ENCODE assay signal across 24 cellular contexts in the genomic region with DNA sequence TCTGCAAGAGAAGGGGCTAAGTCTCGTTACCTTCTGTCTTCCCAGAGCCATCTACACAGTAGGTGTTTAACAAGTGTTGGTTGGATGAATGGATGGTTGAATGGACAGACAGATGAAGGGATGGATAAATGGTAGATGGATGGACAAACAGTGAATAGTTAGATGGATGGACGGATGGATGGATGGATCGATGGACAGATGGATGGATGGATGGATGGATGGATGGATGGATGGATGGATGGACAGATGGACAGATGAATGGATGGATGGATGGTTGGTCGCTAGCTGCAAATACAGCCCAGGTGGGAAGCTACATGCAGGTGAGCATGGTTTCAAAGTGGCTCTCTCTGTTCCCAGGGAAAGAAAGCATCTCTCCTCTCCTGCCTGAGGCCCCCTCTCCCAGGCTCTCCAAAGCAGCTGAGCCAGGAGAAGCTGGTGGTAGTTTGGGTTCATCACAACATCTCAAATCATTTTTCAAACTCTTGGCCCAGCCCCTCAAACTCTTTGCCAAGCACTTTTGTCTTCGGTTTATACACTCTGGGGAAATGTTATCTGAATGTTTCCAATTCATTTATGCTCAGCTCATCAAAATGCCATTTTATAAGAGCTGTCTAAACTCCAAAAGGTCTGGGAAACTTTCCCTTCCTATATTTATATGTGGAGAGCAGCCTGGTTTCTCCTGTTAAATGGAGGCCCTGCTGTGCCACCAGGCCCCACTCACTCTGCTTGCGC.
"Had no signal": no experiment of that assay in that cellular context is flagged by ENCODE, and none has a peak within 500 bp of the region (broad histone marks: within the 10 kb centered on the region; RNA-seq: fewer than 3 reads in every experiment).

No MANE protein-coding gene starts in this region.

- H3K36me3 ChIP-seq: left ventricle myocardium inferior, lower lobe of right lung, pancreas, right lobe of liver, suprapubic skin, tibial artery, upper lobe of left lung, vagina had no signal

- H3K9me3 ChIP-seq: lower lobe of right lung, pancreas, psoas muscle, right lobe of liver, suprapubic skin, tibial artery, upper lobe of left lung, vagina had no signal

- H3K27ac ChIP-seq: coronary artery, dorsolateral prefrontal cortex, foreskin keratinocyte, left ventricle myocardium inferior, lower lobe of right lung, pancreas, psoas muscle, right lobe of liver, suprapubic skin, tibial artery, upper lobe of left lung, vagina had no signal

- H3K4me3 Mint-ChIP-seq: memory B cell; mesothelial cell of epicardium; natural killer cell; stimulated activated effector memory CD8-positive, alpha-beta T cell treated with anti-CD3 and anti-CD28 coated beads, Interleukin-12 subunit alpha, Interleukin-12 subunit beta, amount 100 ng/mL, for 72 hours had no signal

- DNase-seq: dorsolateral prefrontal cortex; effector CD8-positive, alpha-beta T cell; foreskin keratinocyte; kidney; left cardiac atrium; left ventricle myocardium inferior; lower lobe of right lung; natural killer cell; occipital lobe; pancreas; psoas muscle; retina; right lobe of liver; stimulated activated CD4-positive, alpha-beta T cell treated with anti-CD3 and anti-CD28 coated beads, Interleukin-4, amount 100 ng/mL, for 1 hour; stimulated activated CD8-positive, alpha-beta memory T cell treated with anti-CD3 and anti-CD28 coated beads, Interleukin-4, amount 100 ng/mL, for 48 hours; stimulated activated naive CD8-positive, alpha-beta T cell treated with anti-CD3 and anti-CD28 coated beads, Interleukin-15, Interleukin-2, amounts not matched to agents 100 U/mL and 50 U/mL, for 24 hours; tibial artery; upper lobe of left lung had no signal

- H3K9me3 Mint-ChIP-seq: natural killer cell; stimulated activated effector memory CD8-positive, alpha-beta T cell treated with anti-CD3 and anti-CD28 coated beads, Interleukin-12 subunit alpha, Interleukin-12 subunit beta, amount 100 ng/mL, for 72 hours had no signal

- FAIRE-seq: kidney, pancreas had no signal

- H3K4me3 ChIP-seq: coronary artery, dorsolateral prefrontal cortex, left ventricle myocardium inferior, lower lobe of right lung, pancreas, psoas muscle, right lobe of liver, suprapubic skin, tibial artery, upper lobe of left lung, vagina had no signal

- H3K27me3 ChIP-seq: dorsolateral prefrontal cortex, foreskin keratinocyte, pancreas, right lobe of liver, suprapubic skin, tibial artery, upper lobe of left lung, vagina had no signal

- H3K27ac Mint-ChIP-seq: memory B cell; mesothelial cell of epicardium; natural killer cell; stimulated activated effector memory CD8-positive, alpha-beta T cell treated with anti-CD3 and anti-CD28 coated beads, Interleukin-12 subunit alpha, Interleukin-12 subunit beta, amount 100 ng/mL, for 72 hours had no signal

- H3K36me3 Mint-ChIP-seq: mesothelial cell of epicardium; natural killer cell; stimulated activated effector memory CD8-positive, alpha-beta T cell treated with anti-CD3 and anti-CD28 coated beads, Interleukin-12 subunit alpha, Interleukin-12 subunit beta, amount 100 ng/mL, for 72 hours had no signal

- H3K4me1 Mint-ChIP-seq: memory B cell; mesothelial cell of epicardium; stimulated activated effector memory CD8-positive, alpha-beta T cell treated with anti-CD3 and anti-CD28 coated beads, Interleukin-12 subunit alpha, Interleukin-12 subunit beta, amount 100 ng/mL, for 72 hours had no signal

- H3K4me1 ChIP-seq: left ventricle myocardium inferior, lower lobe of right lung, pancreas, right lobe of liver, tibial artery, vagina had no signal

- ATAC-seq: foreskin keratinocyte; left cardiac atrium; lower lobe of right lung; natural killer cell; pancreas; psoas muscle; right lobe of liver; stimulated activated effector memory CD8-positive, alpha-beta T cell treated with anti-CD3 and anti-CD28 coated beads, Interleukin-12 subunit alpha, Interleukin-12 subunit beta, amount 100 ng/mL, for 72 hours; stimulated activated naive CD8-positive, alpha-beta T cell treated with anti-CD3 and anti-CD28 coated beads, Interleukin-15, Interleukin-2, amounts not matched to agents 100 U/mL and 50 U/mL, for 24 hours had no signal
